Comparison of ENCODE assay signal across 11 cellular contexts in genomic region chr1:177164380-177165068, GRCh38. TPM values are rescaled to one million over a fixed set of nuclear protein-coding genes. Genes with fewer than 3 reads are reported as not detected.
DNase-seq lines count a peak whose midpoint lies in the region; ATAC-seq and TF ChIP-seq lines count a peak whose summit lies in the region.
"Had no signal": no experiment of that assay in that cellular context is flagged by ENCODE, and none has a peak within 500 bp of the region (broad histone marks: within the 10 kb centered on the region; RNA-seq: fewer than 3 reads in every experiment).

Gene ASTN1, minus strand, starts transcription at chr1:177164712. Its CDS starts 36 bp downstream, at chr1:177164676.

- no peaks in the 10 kb centered on the region for H3K9me3 ChIP-seq in left lung
- no peaks in the 10 kb centered on the region for H3K9me3 ChIP-seq in suprapubic skin

- no peaks in the 10 kb centered on the region for H3K36me3 Mint-ChIP-seq in chondrocyte (ENCODE audit: low read depth)
- H3K36me3 Mint-ChIP-seq in activated CD4-positive, alpha-beta T cell treated with anti-CD3 and anti-CD28 coated beads for 36 hours (ENCODE audit: low read depth), result no peaks in the 10 kb centered on the region

- peaks cover 55% of the 10 kb centered on the region for H3K27me3 Mint-ChIP-seq in chondrocyte (ENCODE audit: low read depth)
- H3K27me3 Mint-ChIP-seq in activated CD4-positive, alpha-beta T cell treated with anti-CD3 and anti-CD28 coated beads for 36 hours, result peaks cover 24% of the 10 kb centered on the region

- no peak within 1 kb of the TSS for H3K27ac ChIP-seq in left lung
- H3K27ac ChIP-seq in suprapubic skin, result no peak within 1 kb of the TSS
- H3K27ac ChIP-seq: KMS-11 had no signal

- H3K4me3 Mint-ChIP-seq in chondrocyte (ENCODE audit: unreplicated experiment), result peak within 1 kb of the TSS; percentile 50
- H3K4me3 Mint-ChIP-seq in activated CD4-positive, alpha-beta T cell treated with anti-CD3 and anti-CD28 coated beads for 36 hours, result no peak within 1 kb of the TSS

- 3% methylated on average over 46 of the region's 49 CpGs for WGBS in suprapubic skin

- H3K27me3 ChIP-seq in left lung (peaks cover 51 to 53% of the 10 kb centered on the region in 2 donors), suprapubic skin (peaks cover 73% of the 10 kb centered on the region)

- CTCF ChIA-PET in activated CD4-positive, alpha-beta T cell treated with anti-CD3 and anti-CD28 coated beads for 36 hours (lab: Charles Lee), result no interaction called here

- H3K4me3 ChIP-seq in left lung (peak within 1 kb of the TSS in 1 of 2 donors; percentile 10), suprapubic skin (peak within 1 kb of the TSS; percentile 31)

- no peak within 1 kb of the TSS for H3K27ac Mint-ChIP-seq in chondrocyte (ENCODE audit: unreplicated experiment)
- no peak within 1 kb of the TSS for H3K27ac Mint-ChIP-seq in activated CD4-positive, alpha-beta T cell treated with anti-CD3 and anti-CD28 coated beads for 36 hours

- intact Hi-C loops in left lung (cut with DNase I), result no loop called here
- intact Hi-C loops in left colon (cut with DNase I, micrococcal nuclease), result no loop called here
- intact Hi-C loops in activated CD4-positive, alpha-beta T cell treated with anti-CD3 and anti-CD28 coated beads for 36 hours (cut with DNase I, micrococcal nuclease), result no loop called here

- TF ChIP-seq EP300 in suprapubic skin (IDR thresholded peaks at IDR 0.05), result no peak

- TF ChIP-seq POLR2A in suprapubic skin (IDR thresholded peaks at IDR 0.05), result no peak

- H3K36me3 ChIP-seq in left lung (no peaks in the 10 kb centered on the region), suprapubic skin (no peaks in the 10 kb centered on the region)

- POLR2A ChIA-PET in activated CD4-positive, alpha-beta T cell treated with anti-CD3 and anti-CD28 coated beads for 36 hours (lab: Charles Lee), result no interaction called here

- peaks cover 4% of the 10 kb centered on the region for H3K4me1 Mint-ChIP-seq in chondrocyte (ENCODE audit: low read depth)
- peaks cover 4% of the 10 kb centered on the region for H3K4me1 Mint-ChIP-seq in activated CD4-positive, alpha-beta T cell treated with anti-CD3 and anti-CD28 coated beads for 36 hours

- no peaks in the 10 kb centered on the region for H3K4me1 ChIP-seq in left lung
- H3K4me1 ChIP-seq in suprapubic skin, result peaks cover 7% of the 10 kb centered on the region

- DNase-seq in NCI-H1092 (lab: John Stamatoyannopoulos, UW) (peak; percentile 61), chondrocyte (ENCODE audit: low spot score) (no peak), left lung (peak in 1 of 2 donors; percentile 68), suprapubic skin (ENCODE audit: low spot score in 2 of 2) (no peak), left colon (no peak), globus pallidus (ENCODE audit: low spot score) (no peak)
- no peak for DNase-seq in activated CD4-positive, alpha-beta T cell treated with anti-CD3 and anti-CD28 coated beads for 36 hours
- DNase-seq: effector memory CD4-positive, alpha-beta T cell; stimulated activated CD4-positive, alpha-beta T cell treated with anti-CD3 and anti-CD28 coated beads, Interleukin-1b, Interleukin-23, amount 100 ng/mL, for 48 hours had no signal

- ATAC-seq in left lung (peak; percentile 19), left colon (no peak), GM19324 (IDR thresholded peaks at IDR 0.05; ENCODE audit: low FRiP score, unreplicated experiment) (no peak)
- ATAC-seq in activated CD4-positive, alpha-beta T cell treated with anti-CD3 and anti-CD28 coated beads for 36 hours, result no peak

- no peak for TF ChIP-seq CTCF in chondrocyte (IDR thresholded peaks at IDR 0.05)
- no peak for TF ChIP-seq CTCF in left lung (IDR thresholded peaks at IDR 0.05)
- no peak for TF ChIP-seq CTCF in suprapubic skin (IDR thresholded peaks at IDR 0.05)

- H3K9me3 Mint-ChIP-seq in chondrocyte (ENCODE audit: low read depth), result no peaks in the 10 kb centered on the region
- H3K9me3 Mint-ChIP-seq in activated CD4-positive, alpha-beta T cell treated with anti-CD3 and anti-CD28 coated beads for 36 hours (ENCODE audit: low read depth), result no peaks in the 10 kb centered on the region

RNA-seq across cellular contexts. Expression of gene ASTN1, which starts in this region (rescaled TPM):
- total RNA-seq in chondrocyte, result not detected in 3 replicates
- total RNA-seq in left lung, result under 1 TPM; 0.10 to 0.29 TPM
- total RNA-seq in suprapubic skin, result under 1 TPM in 1 of 4 donors, not detected in 3; 0.18 TPM
- total RNA-seq in left colon, result under 1 TPM; 0.06 to 0.39 TPM
- not detected for total RNA-seq in activated CD4-positive, alpha-beta T cell treated with anti-CD3 and anti-CD28 coated beads for 36 hours

Comparison
In these comparisons a context has a peak if more than half of its experiments do, and no peak if none do; other contexts are left out.
1. Peak in ATAC-seq in left lung; RNA of the gene not detected or under 1 TPM.